Comparison of ENCODE assay signal across 1 cellular context in genomic region chr2:69452687-69453086, GRCh38.
TF ChIP-seq lines count a peak whose summit lies in the region.

No MANE protein-coding gene starts in this region.

TF ChIP-seq in K562, 482 proteins besides CTCF, POLR2A, EP300 and RAD21 (continued from another document):
- TF ChIP-seq PRDM10 (IDR thresholded peaks at IDR 0.05; ENCODE audit: partially characterized antibody) = no peak
- no peak for TF ChIP-seq KDM4B (IDR thresholded peaks at IDR 0.05; ENCODE audit: borderline replicate concordance in 2 of 2, low read depth in 1 of 2)
- TF ChIP-seq CXXC5 (CRISPR knock-in tag; IDR thresholded peaks at IDR 0.05) = peak; percentile 44; the same call in 1 of the 2 replicates
- peak; percentile 62; the same call in 1 of the 2 replicates for TF ChIP-seq ZNF584 (CRISPR knock-in tag; IDR thresholded peaks at IDR 0.05; ENCODE audit: low read depth)
- TF ChIP-seq SMAD4 (CRISPR knock-in tag; conservative IDR thresholded peaks at IDR 0.05) = peak; percentile 71
- no peak for TF ChIP-seq ZNF282 (CRISPR knock-in tag; IDR thresholded peaks at IDR 0.05)
- no peak for TF ChIP-seq NR4A1 (CRISPR knock-in tag; IDR thresholded peaks at IDR 0.05)
- TF ChIP-seq NR4A1 (tag; IDR thresholded peaks at IDR 0.05) = peak; percentile 92
- TF ChIP-seq E2F5 (CRISPR knock-in tag; IDR thresholded peaks at IDR 0.05) = no peak
- no peak for TF ChIP-seq ZNF699 (CRISPR knock-in tag; IDR thresholded peaks at IDR 0.05; ENCODE audit: insufficient replicate concordance)
- TF ChIP-seq SIN3A (IDR thresholded peaks at IDR 0.05; ENCODE audit: borderline replicate concordance in 2 of 2, control insufficient read depth in 1 of 2, low read depth in 2 of 2, low read length in 2 of 2) = no peak
- TF ChIP-seq MEF2D (tag; conservative IDR thresholded peaks at IDR 0.05; ENCODE audit: low read depth) = peak; percentile 86
- peak; percentile 79 for TF ChIP-seq DMBX1 (CRISPR knock-in tag; IDR thresholded peaks at IDR 0.05; ENCODE audit: borderline replicate concordance)
- TF ChIP-seq ZNF12 (CRISPR knock-in tag; IDR thresholded peaks at IDR 0.05) = no peak
- TF ChIP-seq ZNF740 (CRISPR knock-in tag; IDR thresholded peaks at IDR 0.05) = no peak
- peak in 1 of 2 experiments; percentile 72; a peak in 2 of 4 replicates for TF ChIP-seq ZNF740 (tag; IDR thresholded peaks at IDR 0.05)
- peak; percentile 90 for TF ChIP-seq CREB3 (tag; conservative IDR thresholded peaks at IDR 0.05; ENCODE audit: low read depth)
- peak; percentile 87 for TF ChIP-seq ZNF311 (CRISPR knock-in tag; IDR thresholded peaks at IDR 0.05)
- TF ChIP-seq, protein P1, sequence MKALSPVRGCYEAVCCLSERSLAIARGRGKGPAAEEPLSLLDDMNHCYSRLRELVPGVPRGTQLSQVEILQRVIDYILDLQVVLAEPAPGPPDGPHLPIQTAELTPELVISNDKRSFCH (CRISPR knock-in tag; IDR thresholded peaks at IDR 0.05) = no peak
- TF ChIP-seq, protein P1 (tag; IDR thresholded peaks at IDR 0.05) = peak; percentile 61; the same call in 1 of the 2 replicates
- TF ChIP-seq, protein P2, sequence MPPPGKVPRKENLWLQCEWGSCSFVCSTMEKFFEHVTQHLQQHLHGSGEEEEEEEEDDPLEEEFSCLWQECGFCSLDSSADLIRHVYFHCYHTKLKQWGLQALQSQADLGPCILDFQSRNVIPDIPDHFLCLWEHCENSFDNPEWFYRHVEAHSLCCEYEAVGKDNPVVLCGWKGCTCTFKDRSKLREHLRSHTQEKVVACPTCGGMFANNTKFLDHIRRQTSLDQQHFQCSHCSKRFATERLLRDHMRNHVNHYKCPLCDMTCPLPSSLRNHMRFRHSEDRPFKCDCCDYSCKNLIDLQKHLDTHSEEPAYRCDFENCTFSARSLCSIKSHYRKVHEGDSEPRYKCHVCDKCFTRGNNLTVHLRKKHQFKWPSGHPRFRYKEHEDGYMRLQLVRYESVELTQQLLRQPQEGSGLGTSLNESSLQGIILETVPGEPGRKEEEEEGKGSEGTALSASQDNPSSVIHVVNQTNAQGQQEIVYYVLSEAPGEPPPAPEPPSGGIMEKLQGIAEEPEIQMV (tag; conservative IDR thresholded peaks at IDR 0.05; ENCODE audit: low read depth) = peak; percentile 67; the same call in 1 of the 2 replicates
- no peak for TF ChIP-seq GABPB2 (CRISPR knock-in tag; conservative IDR thresholded peaks at IDR 0.05)
- TF ChIP-seq NR2C1 (IDR thresholded peaks at IDR 0.05) = no peak
- TF ChIP-seq NR2C1 (tag; IDR thresholded peaks at IDR 0.05) = peak; percentile 64; the same call in 1 of the 2 replicates
- TF ChIP-seq ILK (tag; IDR thresholded peaks at IDR 0.05; ENCODE audit: borderline replicate concordance, low read depth) = peak; percentile 47; the same call in 1 of the 2 replicates
- TF ChIP-seq ZNF354B (CRISPR knock-in tag; IDR thresholded peaks at IDR 0.05) = peak; percentile 42; the same call in 1 of the 2 replicates
- peak; percentile 52; the same call in 1 of the 2 replicates for TF ChIP-seq GTF2A2 (tag; IDR thresholded peaks at IDR 0.05)
- TF ChIP-seq BACH1 (tag; IDR thresholded peaks at IDR 0.05) = peak; percentile 39; the same call in 1 of the 2 replicates
- TF ChIP-seq ZNF592 (IDR thresholded peaks at IDR 0.05) = peak; percentile 90
- no peak for TF ChIP-seq ZC3H11A (IDR thresholded peaks at IDR 0.05; ENCODE audit: low read depth, low read length)
- TF ChIP-seq ZNF583 (CRISPR knock-in tag; IDR thresholded peaks at IDR 0.05) = peak; percentile 82; the same call in 1 of the 2 replicates
- TF ChIP-seq, protein P3, sequence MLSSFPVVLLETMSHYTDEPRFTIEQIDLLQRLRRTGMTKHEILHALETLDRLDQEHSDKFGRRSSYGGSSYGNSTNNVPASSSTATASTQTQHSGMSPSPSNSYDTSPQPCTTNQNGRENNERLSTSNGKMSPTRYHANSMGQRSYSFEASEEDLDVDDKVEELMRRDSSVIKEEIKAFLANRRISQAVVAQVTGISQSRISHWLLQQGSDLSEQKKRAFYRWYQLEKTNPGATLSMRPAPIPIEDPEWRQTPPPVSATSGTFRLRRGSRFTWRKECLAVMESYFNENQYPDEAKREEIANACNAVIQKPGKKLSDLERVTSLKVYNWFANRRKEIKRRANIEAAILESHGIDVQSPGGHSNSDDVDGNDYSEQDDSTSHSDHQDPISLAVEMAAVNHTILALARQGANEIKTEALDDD (IDR thresholded peaks at IDR 0.05) = no peak
- TF ChIP-seq PYGO2 (tag; IDR thresholded peaks at IDR 0.05) = peak; percentile 40; the same call in 1 of the 2 replicates
- peak; percentile 90 for TF ChIP-seq PTRF (tag; IDR thresholded peaks at IDR 0.05)
- TF ChIP-seq BCL6 (CRISPR knock-in tag; IDR thresholded peaks at IDR 0.05) = 0 out of 2 replicates have a peak, but pooled peaks have one; percentile 35
- no peak for TF ChIP-seq HMG20B (CRISPR knock-in tag; IDR thresholded peaks at IDR 0.05)
- TF ChIP-seq ZNF644 (tag; IDR thresholded peaks at IDR 0.05; ENCODE audit: low read depth) = peak; percentile 47; the same call in 1 of the 2 replicates
- peak; percentile 84 for TF ChIP-seq IRF9 (tag; IDR thresholded peaks at IDR 0.05)
- no peak for TF ChIP-seq SMC3 (conservative IDR thresholded peaks at IDR 0.05; ENCODE audit: insufficient read depth, low read depth, low read length)
- no peak for TF ChIP-seq FOXP4 (CRISPR knock-in tag; IDR thresholded peaks at IDR 0.05; ENCODE audit: borderline replicate concordance)
- 0 out of 2 replicates have a peak, but pooled peaks have one; percentile 15 for TF ChIP-seq ZNF507 (tag; conservative IDR thresholded peaks at IDR 0.05)
- TF ChIP-seq MCM2 (IDR thresholded peaks at IDR 0.05; ENCODE audit: low read depth) = no peak
- peak; percentile 77; the same call in 1 of the 2 replicates for TF ChIP-seq KLF13 (tag; IDR thresholded peaks at IDR 0.05; ENCODE audit: borderline replicate concordance, low read depth)
- TF ChIP-seq ZNF668 (CRISPR knock-in tag; IDR thresholded peaks at IDR 0.05) = no peak
- TF ChIP-seq KLF6 (CRISPR knock-in tag; IDR thresholded peaks at IDR 0.05; ENCODE audit: borderline replicate concordance) = peak; percentile 72; the same call in 1 of the 2 replicates
- no peak for TF ChIP-seq ZEB2 (IDR thresholded peaks at IDR 0.05)
- no peak for TF ChIP-seq DNMT1 (IDR thresholded peaks at IDR 0.05)
- no peak for TF ChIP-seq ZNF212 (CRISPR knock-in tag; IDR thresholded peaks at IDR 0.05)
- peak; percentile 89 for TF ChIP-seq PTTG1 (tag; IDR thresholded peaks at IDR 0.05; ENCODE audit: low read depth)
- no peak for TF ChIP-seq SNIP1 (IDR thresholded peaks at IDR 0.05; ENCODE audit: low read depth)
TF ChIP-seq in K562: peak in this region for 34.
